8 cellular contexts compared by ENCODE assay signal in genomic region chr16:3158014-3158497, GRCh38. TPM values are rescaled to one million over a fixed set of nuclear protein-coding genes. Genes with fewer than 3 reads are reported as not detected.
DNase-seq lines count a peak whose midpoint lies in the region; ATAC-seq and TF ChIP-seq lines count a peak whose summit lies in the region.

No MANE protein-coding gene starts in this region.

- H3K36me3 ChIP-seq in breast epithelium, result no peaks in the 10 kb centered on the region
- H3K36me3 ChIP-seq in lower lobe of right lung, result no peaks in the 10 kb centered on the region
- H3K36me3 ChIP-seq in urinary bladder (ENCODE audit: insufficient read depth), result no peaks in the 10 kb centered on the region

- TF ChIP-seq POLR2A in breast epithelium (IDR thresholded peaks at IDR 0.05), result no peak

- H3K9me3 ChIP-seq in breast epithelium (no peaks in the 10 kb centered on the region), lower lobe of right lung (no peaks in the 10 kb centered on the region)

- peak; percentile 36 to 38 for ATAC-seq in lower lobe of right lung

- peak overlapping the region; percentile 76 for H3K4me3 ChIP-seq in GM12875 (ENCODE audit: low read depth, low read length)
- peak overlapping the region; percentile 75 for H3K4me3 ChIP-seq in LNCaP clone FGC (ENCODE audit: low read depth, low read length)
- H3K4me3 ChIP-seq in breast epithelium, result peak overlapping the region; percentile 81 to 95 (median 88)
- peak overlapping the region; percentile 84 for H3K4me3 ChIP-seq in lower lobe of right lung
- H3K4me3 ChIP-seq in urinary bladder (ENCODE audit: low read depth, low read length), result peak overlapping the region; percentile 66

- under 1% methylated on average over 26 of the region's 26 CpGs for WGBS in urinary bladder

- H3K27me3 ChIP-seq in breast epithelium, result no peaks in the 10 kb centered on the region
- no peaks in the 10 kb centered on the region for H3K27me3 ChIP-seq in lower lobe of right lung (ENCODE audit: low read depth)

- TF ChIP-seq CTCF in GM12875 (IDR thresholded peaks at IDR 0.05; ENCODE audit: borderline replicate concordance, insufficient read depth, low read depth, low read length) (no peak), LNCaP clone FGC (IDR thresholded peaks at IDR 0.05; ENCODE audit: control insufficient read depth, extremely low read depth, insufficient read depth) (no peak), breast epithelium (IDR thresholded peaks at IDR 0.05) (no peak), lower lobe of right lung (IDR thresholded peaks at IDR 0.05) (no peak)

- H3K27ac ChIP-seq in breast epithelium (peak overlapping the region; percentile 93), lower lobe of right lung (peak overlapping the region; percentile 93), urinary bladder (ENCODE audit: low read depth) (peak overlapping the region; percentile 84)

- DNase-seq in LNCaP clone FGC (ENCODE audit: low read depth) (no peak), breast epithelium (ENCODE audit: low spot score in 2 of 2) (no peak), lower lobe of right lung (no peak), NCI-H510A treated with DMSO at 0.1 percent for 48 hours (lab: John Stamatoyannopoulos, UW) (no peak), amniotic stem cell (lab: John Stamatoyannopoulos, UW) (no peak)
- no peak for DNase-seq in central memory CD4-positive, alpha-beta T cell

- no peaks in the 10 kb centered on the region for H3K4me1 ChIP-seq in breast epithelium
- H3K4me1 ChIP-seq in lower lobe of right lung, result peaks cover 7% of the 10 kb centered on the region
- no peaks in the 10 kb centered on the region for H3K4me1 ChIP-seq in urinary bladder (ENCODE audit: insufficient read depth)

- intact Hi-C loops in breast epithelium (cut with DNase I; ENCODE audit: low total_unique reads), result no loop called here
- intact Hi-C loops in lower lobe of right lung (cut with DNase I), result no loop called here

RNA-seq across cellular contexts. Expression of gene ZNF213, which starts 23.2 kb away (rescaled TPM):
- total RNA-seq in breast epithelium (1 to 10 TPM; 4.0 to 5.6 (median 5.6) TPM), lower lobe of right lung (10.2 TPM), urinary bladder (4.0 TPM)
- polyA plus RNA-seq in urinary bladder, result 16.0 TPM

RNA-seq across cellular contexts. Expression of gene OR1F1, which starts 29.9 kb away (rescaled TPM):
- total RNA-seq in breast epithelium, result not detected
- total RNA-seq in lower lobe of right lung, result not detected
- total RNA-seq in urinary bladder, result not detected
- not detected for polyA plus RNA-seq in urinary bladder

RNA-seq across cellular contexts. Expression of gene ZNF205, which starts 45.7 kb away (rescaled TPM):
- total RNA-seq in breast epithelium, result 10 to 100 TPM; 12.5 to 18.9 (median 13.4) TPM
- 11.9 TPM for total RNA-seq in lower lobe of right lung
- 8.9 TPM for total RNA-seq in urinary bladder
- 16.4 TPM for polyA plus RNA-seq in urinary bladder

RNA-seq across cellular contexts. Expression of gene ZSCAN10, which starts 59.0 kb away (rescaled TPM):
- total RNA-seq in breast epithelium (not detected), lower lobe of right lung (not detected), urinary bladder (not detected)
- not detected for polyA plus RNA-seq in urinary bladder
